Comparison of ENCODE assay signal across 10 cellular contexts in genomic region chr10:59336632-59337031, GRCh38. TPM values are rescaled to one million over a fixed set of nuclear protein-coding genes. Genes with fewer than 3 reads are reported as not detected.
DNase-seq lines count a peak whose midpoint lies in the region; ATAC-seq and TF ChIP-seq lines count a peak whose summit lies in the region.
"Had no signal": no experiment of that assay in that cellular context is flagged by ENCODE, and none has a peak within 500 bp of the region (broad histone marks: within the 10 kb centered on the region; RNA-seq: fewer than 3 reads in every experiment).

No MANE protein-coding gene starts in this region.

- H4K8ac ChIP-seq in neuronal stem cell (ENCODE audit: low read depth, low read length), result no peak overlapping the region

- DNase-seq in adrenal gland, result no peak
- DNase-seq in fibroblast of pulmonary artery (ENCODE audit: low read depth), result peak; percentile 52
- no peak for DNase-seq in neuronal stem cell (ENCODE audit: low spot score)
- no peak for DNase-seq in upper lobe of left lung
- DNase-seq in natural killer cell treated with Interleukin-12 subunit alpha and Interleukin-12 subunit beta and Interleukin-15 and Interleukin-18, amount 100 ng/mL, for 72 hours (ENCODE audit: low spot score), result no peak

- no peak overlapping the region for H3K18ac ChIP-seq in neuronal stem cell (ENCODE audit: low read length)

- no peaks in the 10 kb centered on the region for H3K27me3 ChIP-seq in adrenal gland
- H3K27me3 ChIP-seq in neuronal stem cell (ENCODE audit: control insufficient read depth in 3 of 3, insufficient read depth in 3 of 3, low read depth in 1 of 3, low read length in 3 of 3), result no peaks in the 10 kb centered on the region
- H3K27me3 ChIP-seq in upper lobe of left lung, result no peaks in the 10 kb centered on the region
- H3K27me3 ChIP-seq: body of pancreas had no signal

- intact Hi-C loops in adrenal gland (cut with DNase I), result no loop called here

- no peak overlapping the region for H3K4me2 ChIP-seq in neuronal stem cell (ENCODE audit: insufficient read depth, low read length, poor library complexity, severe bottlenecking)

- no peak overlapping the region for H3K4ac ChIP-seq in neuronal stem cell (ENCODE audit: low read length)

- peaks cover 8% of the 10 kb centered on the region for H3K9me3 Mint-ChIP-seq in natural killer cell treated with Interleukin-12 subunit alpha and Interleukin-12 subunit beta and Interleukin-15 and Interleukin-18, amount 100 ng/mL, for 72 hours

- H3K4me3 ChIP-seq in adrenal gland, result no peak overlapping the region
- H3K4me3 ChIP-seq in fibroblast of pulmonary artery (replicated peaks; ENCODE audit: low read depth, low read length), result no peak overlapping the region
- no peak overlapping the region for H3K4me3 ChIP-seq in neuronal stem cell (ENCODE audit: low read length in 2 of 2)
- no peak overlapping the region for H3K4me3 ChIP-seq in upper lobe of left lung
- H3K4me3 ChIP-seq: body of pancreas had no signal

- H3K36me3 Mint-ChIP-seq in natural killer cell treated with Interleukin-12 subunit alpha and Interleukin-12 subunit beta and Interleukin-15 and Interleukin-18, amount 100 ng/mL, for 72 hours, result no peaks in the 10 kb centered on the region

- H3K9me3 ChIP-seq in adrenal gland (replicated peaks in 1 of 3) (no peaks in the 10 kb centered on the region), neuronal stem cell (replicated peaks in 1 of 2; ENCODE audit: control insufficient read depth in 2 of 2, insufficient read depth in 1 of 2, low read depth in 1 of 2, low read length in 2 of 2) (peaks cover 0 to 3% of the 10 kb centered on the region in 2 donors), upper lobe of left lung (no peaks in the 10 kb centered on the region)
- H3K9me3 ChIP-seq: body of pancreas had no signal

- no peak overlapping the region for H2BK120ac ChIP-seq in neuronal stem cell (ENCODE audit: low read depth, low read length)

- WGBS in adrenal gland, 4 donors, result 12 to 24% (median 19%) methylated on average over 2 of the region's 2 CpGs
- no CpG with 5 or more reads among the region's 2 CpGs for WGBS in neuronal stem cell (ENCODE audit: extremely low coverage in 2 of 2, insufficient read length in 2 of 2, insufficient replicate concordance in 1 of 2), 2 donors
- 12 to 24% methylated on average over 2 of the region's 2 CpGs for WGBS in upper lobe of left lung, 2 donors

- TF ChIP-seq EP300 in upper lobe of left lung (IDR thresholded peaks at IDR 0.05), result peak in 1 of 4 donors; percentile 41

- ATAC-seq in upper lobe of left lung (ENCODE audit: low FRiP score in 2 of 2) (peak; percentile 40 to 61), HG02973 (IDR thresholded peaks at IDR 0.05; ENCODE audit: unreplicated experiment) (no peak), HG03439 (IDR thresholded peaks at IDR 0.05; ENCODE audit: unreplicated experiment) (no peak)
- no peak for ATAC-seq in natural killer cell treated with Interleukin-12 subunit alpha and Interleukin-12 subunit beta and Interleukin-15 and Interleukin-18, amount 100 ng/mL, for 72 hours

- no peak overlapping the region for H2BK12ac ChIP-seq in neuronal stem cell (ENCODE audit: low read length)

- peak overlapping the region in 4 of 5 donors; percentile 51 to 76 (median 72) for H3K27ac ChIP-seq in adrenal gland
- H3K27ac ChIP-seq in neuronal stem cell (replicated peaks; ENCODE audit: low read length), result peak overlapping the region; percentile 42
- H3K27ac ChIP-seq in upper lobe of left lung, result peak overlapping the region in 2 of 4 donors; percentile 3 to 13

- peaks cover 13 to 37% of the 10 kb centered on the region in 2 donors for H3K4me1 ChIP-seq in adrenal gland (replicated peaks in 1 of 2)
- H3K4me1 ChIP-seq in neuronal stem cell (ENCODE audit: control insufficient read depth in 2 of 2, insufficient read depth in 1 of 2, low read depth in 1 of 2, low read length in 2 of 2), result peaks cover 4 to 8% of the 10 kb centered on the region in 2 donors
- peaks cover 0 to 5% (median 2%) of the 10 kb centered on the region in 4 donors for H3K4me1 ChIP-seq in upper lobe of left lung

- H3K9ac ChIP-seq in neuronal stem cell (ENCODE audit: low read depth, low read length, poor library complexity), result no peak overlapping the region

- no peak overlapping the region for H2BK15ac ChIP-seq in neuronal stem cell (ENCODE audit: low read length)

- no peak overlapping the region for H3K4me3 Mint-ChIP-seq in natural killer cell treated with Interleukin-12 subunit alpha and Interleukin-12 subunit beta and Interleukin-15 and Interleukin-18, amount 100 ng/mL, for 72 hours

- H3K36me3 ChIP-seq in adrenal gland (replicated peaks in 1 of 2) (no peaks in the 10 kb centered on the region), neuronal stem cell (replicated peaks in 1 of 2; ENCODE audit: control insufficient read depth in 2 of 2, insufficient read depth in 2 of 2, low read length in 2 of 2) (peaks cover 0 to 1% of the 10 kb centered on the region in 2 donors), upper lobe of left lung (no peaks in the 10 kb centered on the region)

- peak overlapping the region; percentile 23 for H2AFZ ChIP-seq in neuronal stem cell (ENCODE audit: low read length)

- no peaks in the 10 kb centered on the region for H3K27me3 Mint-ChIP-seq in natural killer cell treated with Interleukin-12 subunit alpha and Interleukin-12 subunit beta and Interleukin-15 and Interleukin-18, amount 100 ng/mL, for 72 hours

- H4K91ac ChIP-seq in neuronal stem cell (ENCODE audit: low read depth, low read length, poor library complexity), result no peak overlapping the region

- H3K79me1 ChIP-seq in neuronal stem cell (ENCODE audit: low read depth, low read length), result no peaks in the 10 kb centered on the region

- TF ChIP-seq POLR2A in adrenal gland (IDR thresholded peaks at IDR 0.05) (no peak), upper lobe of left lung (IDR thresholded peaks at IDR 0.05) (no peak)

- no peak for TF ChIP-seq CTCF in adrenal gland (IDR thresholded peaks at IDR 0.05)
- no peak for TF ChIP-seq CTCF in fibroblast of pulmonary artery (IDR thresholded peaks at IDR 0.05; ENCODE audit: low read length, missing control alignments)
- no peak for TF ChIP-seq CTCF in upper lobe of left lung (IDR thresholded peaks at IDR 0.05)

- H3K27ac Mint-ChIP-seq in natural killer cell treated with Interleukin-12 subunit alpha and Interleukin-12 subunit beta and Interleukin-15 and Interleukin-18, amount 100 ng/mL, for 72 hours, result no peak overlapping the region

- no peak overlapping the region for H3K23ac ChIP-seq in neuronal stem cell (ENCODE audit: low read depth, low read length, poor library complexity)

- H3K14ac ChIP-seq in neuronal stem cell (ENCODE audit: low read length), result no peak overlapping the region

- no peak overlapping the region for H2BK5ac ChIP-seq in neuronal stem cell (ENCODE audit: low read length)

- no peaks in the 10 kb centered on the region for H3K4me1 Mint-ChIP-seq in natural killer cell treated with Interleukin-12 subunit alpha and Interleukin-12 subunit beta and Interleukin-15 and Interleukin-18, amount 100 ng/mL, for 72 hours (ENCODE audit: low read depth in 2 of 2)

- no peak overlapping the region for H2AK5ac ChIP-seq in neuronal stem cell (ENCODE audit: low read depth, low read length)

RNA-seq across cellular contexts. Expression of gene FAM13C, which starts 25.7 kb away (rescaled TPM):
- total RNA-seq in adrenal gland (10 to 100 TPM in 7 of 8 donors, 1 to 10 TPM in 1; 8.9 to 92.8 (median 39.8) TPM), upper lobe of left lung (10 to 100 TPM in 3 of 6 donors, 1 to 10 TPM in 3; 4.1 to 15.7 (median 8.9) TPM)
- 10 to 100 TPM; 11.5 to 21.4 (median 13.8) TPM for polyA plus RNA-seq in adrenal gland
- 13.0 TPM for polyA plus RNA-seq in neuronal stem cell (2013, experiment 1 of 2)
- 13.1 TPM for polyA plus RNA-seq in neuronal stem cell (2013, experiment 2 of 2)
- total RNA-seq in natural killer cell treated with Interleukin-12 subunit alpha and Interleukin-12 subunit beta and Interleukin-15 and Interleukin-18, amount 100 ng/mL, for 72 hours, result not detected
- total RNA-seq: activated CD8-positive, alpha-beta memory T cell treated with anti-CD3 and anti-CD28 coated beads for 36 hours; T-helper 1 cell treated with Interleukin-12 subunit alpha and Interleukin-12 subunit beta and Interleukin-4 antibody, amounts not matched to agents 30 ng/mL and 1 ng/mL, for 36 hours had no signal

Comparison
In these comparisons a context has a peak if more than half of its experiments do, and no peak if none do; other contexts are left out.
1. ATAC-seq: peak in upper lobe of left lung (2 of 2); none in HG02973 (single experiment), HG03439 (single experiment) and natural killer cell treated with Interleukin-12 subunit alpha and Interleukin-12 subunit beta and Interleukin-15 and Interleukin-18, amount 100 ng/mL, for 72 hours (0 of 2).
2. RNA of gene FAM13C, which starts 25.7 kb away (total RNA-seq): 8.9 to 92.8 TPM in adrenal gland and 4.1 to 15.7 TPM in upper lobe of left lung; not detected in natural killer cell treated with Interleukin-12 subunit alpha and Interleukin-12 subunit beta and Interleukin-15 and Interleukin-18, amount 100 ng/mL, for 72 hours; every median in the first group is over 4 times any median in the second.